In the genomic region with DNA sequence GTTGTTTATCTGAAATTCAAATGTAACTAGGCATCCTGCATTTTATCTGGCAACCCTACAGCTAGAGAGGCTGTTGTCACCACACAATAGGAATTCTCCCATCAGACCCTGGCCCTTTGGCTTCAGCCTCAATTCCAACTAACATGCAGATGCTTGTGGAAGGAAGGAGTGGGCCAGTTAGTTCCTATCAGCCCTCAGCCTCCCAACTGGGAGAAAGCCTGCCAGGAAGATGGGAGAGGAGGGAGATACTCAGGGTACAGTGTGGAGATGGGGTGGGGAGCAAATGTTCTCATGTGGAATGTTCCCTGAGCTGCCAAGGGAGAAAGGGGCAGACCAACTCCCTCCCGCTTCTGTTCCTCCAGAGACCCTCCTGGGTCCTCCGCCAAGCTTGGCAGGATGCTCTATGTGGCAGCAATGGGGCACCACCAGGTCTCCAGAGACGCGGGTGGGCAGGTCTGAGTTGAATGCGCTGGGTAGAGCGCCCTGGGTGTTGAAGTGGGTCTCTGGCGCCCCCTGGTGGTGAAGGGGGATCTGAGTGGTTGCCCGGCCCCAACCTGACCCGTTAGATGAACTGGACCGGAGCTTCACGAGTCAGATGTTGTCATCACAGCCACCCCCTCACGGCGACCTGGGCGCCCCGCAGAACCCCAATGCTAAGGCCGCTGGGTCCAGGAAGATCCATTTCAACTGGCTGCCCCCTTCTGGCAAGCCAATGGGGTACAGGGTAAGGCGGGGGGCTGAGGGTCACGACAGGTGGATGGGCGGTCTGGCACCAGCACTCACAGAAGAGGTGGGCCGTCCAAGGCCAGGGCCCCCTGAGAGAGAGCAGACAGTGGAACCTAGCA, we compare ENCODE assay signal across 8 cellular contexts. TPM values are rescaled to one million over a fixed set of nuclear protein-coding genes. Genes with fewer than 3 reads are reported as not detected.
DNase-seq lines count a peak whose midpoint lies in the region; ATAC-seq lines count a peak whose summit lies in the region.

No MANE protein-coding gene starts in this region.

- H3K27ac ChIP-seq in CD8-positive, alpha-beta memory T cell (ENCODE audit: low read depth, low read length): no peak overlapping the region

- peak; percentile 76 to 89 (median 83) for DNase-seq in CD8-positive, alpha-beta memory T cell
- DNase-seq in NCI-H82 treated with DMSO at 0.1 percent for 48 hours (lab: John Stamatoyannopoulos, UW; ENCODE audit: unreplicated experiment) (peak; percentile 17), dermis microvascular lymphatic vessel endothelial cell (ENCODE audit: low read depth in 2 of 2) (peak; percentile 47 to 68), lung microvascular endothelial cell (ENCODE audit: low read depth in 2 of 2) (peak; percentile 76 to 82)
- DNase-seq in activated CD4-positive, alpha-beta memory T cell treated with anti-CD3 and anti-CD28 coated beads for 36 hours: peak; percentile 91
- peak; percentile 91 for DNase-seq in stimulated activated CD8-positive, alpha-beta memory T cell treated with anti-CD3 and anti-CD28 coated beads, Interleukin-12 subunit alpha, Interleukin-12 subunit beta, amount 100 ng/mL, for 1 hour (ENCODE audit: low read depth)

- POLR2A ChIA-PET in CD8-positive, alpha-beta memory T cell (lab: Charles Lee): interaction anchor here (0.6 kb wide), 2 partner anchors 35 to 481 kb away, joined by 3 to 6 read pairs; partner anchors contain the start of gene UNK
- POLR2A ChIA-PET in activated CD4-positive, alpha-beta memory T cell treated with anti-CD3 and anti-CD28 coated beads for 36 hours (lab: Charles Lee): interaction anchor here (0.6 kb wide), 1 partner anchor 73 kb away, joined by 3 read pairs; no protein-coding TSS in a partner anchor

- H3K4me3 ChIP-seq in CD8-positive, alpha-beta memory T cell (ENCODE audit: low read length): no peak overlapping the region

- H3K36me3 Mint-ChIP-seq in CD8-positive, alpha-beta memory T cell: no peaks in the 10 kb centered on the region
- no peaks in the 10 kb centered on the region for H3K36me3 Mint-ChIP-seq in activated CD4-positive, alpha-beta memory T cell treated with anti-CD3 and anti-CD28 coated beads for 36 hours

- no peaks in the 10 kb centered on the region for H3K36me3 ChIP-seq in CD8-positive, alpha-beta memory T cell (ENCODE audit: insufficient read depth, low read length)

- no peaks in the 10 kb centered on the region for H3K9me3 Mint-ChIP-seq in CD8-positive, alpha-beta memory T cell
- H3K9me3 Mint-ChIP-seq in activated CD4-positive, alpha-beta memory T cell treated with anti-CD3 and anti-CD28 coated beads for 36 hours: no peaks in the 10 kb centered on the region

- peaks cover 17% of the 10 kb centered on the region for H3K4me1 ChIP-seq in CD8-positive, alpha-beta memory T cell (ENCODE audit: insufficient read depth, low read length)

- H3K9me3 ChIP-seq in CD8-positive, alpha-beta memory T cell (ENCODE audit: low read length): no peaks in the 10 kb centered on the region

- H3K27me3 ChIP-seq in CD8-positive, alpha-beta memory T cell (ENCODE audit: insufficient read depth, low read length, poor library complexity, severe bottlenecking): no peaks in the 10 kb centered on the region

- no peak overlapping the region for H3K27ac Mint-ChIP-seq in CD8-positive, alpha-beta memory T cell
- H3K27ac Mint-ChIP-seq in activated CD4-positive, alpha-beta memory T cell treated with anti-CD3 and anti-CD28 coated beads for 36 hours: no peak overlapping the region

- intact Hi-C loops in activated CD4-positive, alpha-beta memory T cell treated with anti-CD3 and anti-CD28 coated beads for 36 hours (cut with micrococcal nuclease): loop anchor here (1.0 to 5.0 kb wide), 2 partner anchors 116 to 322 kb away; partner anchors contain the start of gene SMIM5

- H3K27me3 Mint-ChIP-seq in CD8-positive, alpha-beta memory T cell: peaks cover 0 to 4% of the 10 kb centered on the region in 2 donors
- H3K27me3 Mint-ChIP-seq in activated CD4-positive, alpha-beta memory T cell treated with anti-CD3 and anti-CD28 coated beads for 36 hours: no peaks in the 10 kb centered on the region

- CTCF ChIA-PET in CD8-positive, alpha-beta memory T cell (lab: Charles Lee): interaction anchor here (0.6 to 8.4 kb wide), 35 partner anchors 12 to 323 kb away, joined by 3 to 181 read pairs (median 4); partner anchors contain the start of genes GALK1, ITGB4, RECQL5 and SAP30BP
- CTCF ChIA-PET in activated CD4-positive, alpha-beta memory T cell treated with anti-CD3 and anti-CD28 coated beads for 36 hours (lab: Charles Lee): interaction anchor here (0.6 to 10.9 kb wide), 49 partner anchors 9 to 533 kb away, joined by 3 to 438 read pairs (median 5); partner anchors contain the start of genes GALK1, RECQL5, SAP30BP and SMIM5

- peaks cover 13 to 21% (median 14%) of the 10 kb centered on the region in 3 donors for H3K4me1 Mint-ChIP-seq in CD8-positive, alpha-beta memory T cell
- H3K4me1 Mint-ChIP-seq in activated CD4-positive, alpha-beta memory T cell treated with anti-CD3 and anti-CD28 coated beads for 36 hours (ENCODE audit: low read depth): peaks cover 21% of the 10 kb centered on the region

- H3K4me3 Mint-ChIP-seq in CD8-positive, alpha-beta memory T cell: peak overlapping the region in 4 of 7 donors; percentile 0 to 40 (median 24)
- peak overlapping the region; percentile 37 for H3K4me3 Mint-ChIP-seq in activated CD4-positive, alpha-beta memory T cell treated with anti-CD3 and anti-CD28 coated beads for 36 hours

- ATAC-seq in HG03039 (IDR thresholded peaks at IDR 0.05; ENCODE audit: unreplicated experiment): peak; percentile 46
- no peak for ATAC-seq in HG03571 (IDR thresholded peaks at IDR 0.05; ENCODE audit: unreplicated experiment)

RNA-seq across cellular contexts. Expression of gene GALK1, which starts 15.2 kb away (rescaled TPM):
- 10 to 100 TPM; 33.2 to 39.7 TPM for total RNA-seq in CD8-positive, alpha-beta memory T cell
- polyA plus RNA-seq in CD8-positive, alpha-beta memory T cell: 19.7 TPM
- 10 to 100 TPM; 69.3 to 69.7 TPM for total RNA-seq in activated CD4-positive, alpha-beta memory T cell treated with anti-CD3 and anti-CD28 coated beads for 36 hours
- 85.7 and 96.2 TPM in 2 replicates for total RNA-seq in dermis microvascular lymphatic vessel endothelial cell
- 101 TPM in 2 replicates for total RNA-seq in lung microvascular endothelial cell

RNA-seq across cellular contexts. Expression of gene ITGB4, which starts 28.5 kb away (rescaled TPM):
- total RNA-seq in CD8-positive, alpha-beta memory T cell: 1 to 10 TPM; 1.8 to 2.1 TPM
- polyA plus RNA-seq in CD8-positive, alpha-beta memory T cell: 1.5 TPM
- 1 to 10 TPM in 1 of 2 experiments, under 1 TPM in 1; 0.67 to 1.1 TPM for total RNA-seq in activated CD4-positive, alpha-beta memory T cell treated with anti-CD3 and anti-CD28 coated beads for 36 hours
- total RNA-seq in dermis microvascular lymphatic vessel endothelial cell (16.9 and 37.6 TPM in 2 replicates), lung microvascular endothelial cell (17.7 and 29.0 TPM in 2 replicates)

RNA-seq across cellular contexts. Expression of gene UNK, which starts 34.8 kb away (rescaled TPM):
- 10 to 100 TPM; 24.4 to 29.3 TPM for total RNA-seq in CD8-positive, alpha-beta memory T cell
- polyA plus RNA-seq in CD8-positive, alpha-beta memory T cell: 32.8 TPM
- 10 to 100 TPM; 21.8 to 24.7 TPM for total RNA-seq in activated CD4-positive, alpha-beta memory T cell treated with anti-CD3 and anti-CD28 coated beads for 36 hours
- total RNA-seq in dermis microvascular lymphatic vessel endothelial cell (6.3 and 13.1 TPM in 2 replicates), lung microvascular endothelial cell (5.2 and 9.1 TPM in 2 replicates)

Comparison
In these comparisons a context has a peak if more than half of its experiments do, and no peak if none do; other contexts are left out.
1. DNase-seq: peak in every context shown above with its lines; median percentile 91 in activated CD4-positive, alpha-beta memory T cell treated with anti-CD3 and anti-CD28 coated beads for 36 hours; 91 in stimulated activated CD8-positive, alpha-beta memory T cell treated with anti-CD3 and anti-CD28 coated beads, Interleukin-12 subunit alpha, Interleukin-12 subunit beta, amount 100 ng/mL, for 1 hour; 83 in CD8-positive, alpha-beta memory T cell; 79 in lung microvascular endothelial cell; 58 in dermis microvascular lymphatic vessel endothelial cell; 17 in NCI-H82 treated with DMSO at 0.1 percent for 48 hours.